In genomic region chr15:59492389-59493377, GRCh38 we compare ENCODE assay signal across 8 cellular contexts. TPM values are rescaled to one million over a fixed set of nuclear protein-coding genes. Genes with fewer than 3 reads are reported as not detected.
DNase-seq lines count a peak whose midpoint lies in the region; ATAC-seq and TF ChIP-seq lines count a peak whose summit lies in the region.

No MANE protein-coding gene starts in this region.

- TF ChIP-seq POLR2A in uterus (IDR thresholded peaks at IDR 0.05), result no peak

- no peaks in the 10 kb centered on the region for H3K36me3 Mint-ChIP-seq in activated naive CD8-positive, alpha-beta T cell treated with anti-CD3 and anti-CD28 coated beads for 36 hours
- H3K36me3 Mint-ChIP-seq in progenitor cell of endocrine pancreas (ENCODE audit: insufficient read depth), result no peaks in the 10 kb centered on the region

- no peak overlapping the region for H3K4me3 ChIP-seq in GM06990 (replicated peaks; ENCODE audit: low read depth, low read length)
- H3K4me3 ChIP-seq in cardiac muscle cell, result no peak overlapping the region
- no peak overlapping the region for H3K4me3 ChIP-seq in uterus

- H3K27ac Mint-ChIP-seq in activated naive CD8-positive, alpha-beta T cell treated with anti-CD3 and anti-CD28 coated beads for 36 hours, result no peak overlapping the region
- no peak overlapping the region for H3K27ac Mint-ChIP-seq in progenitor cell of endocrine pancreas

- H3K4me3 Mint-ChIP-seq in activated naive CD8-positive, alpha-beta T cell treated with anti-CD3 and anti-CD28 coated beads for 36 hours, result no peak overlapping the region
- H3K4me3 Mint-ChIP-seq in progenitor cell of endocrine pancreas (ENCODE audit: low read depth), result no peak overlapping the region

- H3K9me3 Mint-ChIP-seq in activated naive CD8-positive, alpha-beta T cell treated with anti-CD3 and anti-CD28 coated beads for 36 hours, result peaks cover 5% of the 10 kb centered on the region
- peaks cover 4% of the 10 kb centered on the region for H3K9me3 Mint-ChIP-seq in progenitor cell of endocrine pancreas (ENCODE audit: low read depth)

- peak; percentile 32 for DNase-seq in GM06990 (ENCODE audit: extremely low read depth, insufficient read length)
- peak; percentile 68 for DNase-seq in M059J (ENCODE audit: low read depth)
- peak; percentile 6 for DNase-seq in activated naive CD8-positive, alpha-beta T cell treated with anti-CD3 and anti-CD28 coated beads for 36 hours
- DNase-seq in cardiac muscle cell (ENCODE audit: low read depth in 1 of 2, low spot score in 1 of 2), result peak; percentile 83 to 88
- DNase-seq in progenitor cell of endocrine pancreas (ENCODE audit: low spot score, unreplicated experiment), result peak; percentile 38
- DNase-seq in uterus, result peak; percentile 62 to 66

- intact Hi-C loops in uterus (cut with DNase I; ENCODE audit: low total_unique reads), result loop anchor here (10.0 kb wide), 1 partner anchor 518 kb away; no protein-coding TSS in a partner anchor

- ATAC-seq in SK-N-SH treated with all-trans-retinoic acid at 6 μM for 48 hours (peak; percentile 99), GM21825 (IDR thresholded peaks at IDR 0.05; ENCODE audit: unreplicated experiment) (no peak)

- TF ChIP-seq CTCF in GM06990 (IDR thresholded peaks at IDR 0.05; ENCODE audit: insufficient read depth, low read length, poor library complexity, severe bottlenecking), result peak; percentile 79
- TF ChIP-seq CTCF in cardiac muscle cell (IDR thresholded peaks at IDR 0.05; ENCODE audit: low read depth, low read length), result peak; percentile 79
- peak; percentile 87 for TF ChIP-seq CTCF in progenitor cell of endocrine pancreas (IDR thresholded peaks at IDR 0.05; ENCODE audit: unreplicated experiment)
- TF ChIP-seq CTCF in uterus (IDR thresholded peaks at IDR 0.05), result peak; percentile 69 to 91 (median 80)

- H3K27ac ChIP-seq in cardiac muscle cell (no peak overlapping the region), uterus (no peak overlapping the region)

- H3K36me3 ChIP-seq in GM06990 (ENCODE audit: control insufficient read depth, insufficient read depth, low read length) (no peaks in the 10 kb centered on the region), cardiac muscle cell (no peaks in the 10 kb centered on the region), uterus (no peaks in the 10 kb centered on the region)

- peaks cover 2% of the 10 kb centered on the region for H3K4me1 Mint-ChIP-seq in activated naive CD8-positive, alpha-beta T cell treated with anti-CD3 and anti-CD28 coated beads for 36 hours
- H3K4me1 Mint-ChIP-seq in progenitor cell of endocrine pancreas (ENCODE audit: low read depth), result peaks cover 2% of the 10 kb centered on the region

- no peaks in the 10 kb centered on the region for H3K27me3 Mint-ChIP-seq in activated naive CD8-positive, alpha-beta T cell treated with anti-CD3 and anti-CD28 coated beads for 36 hours
- peaks cover 15% of the 10 kb centered on the region for H3K27me3 Mint-ChIP-seq in progenitor cell of endocrine pancreas

- H3K27me3 ChIP-seq in GM06990 (replicated peaks; ENCODE audit: control insufficient read depth, insufficient read depth, low read length), result no peaks in the 10 kb centered on the region
- H3K27me3 ChIP-seq in cardiac muscle cell, result no peaks in the 10 kb centered on the region
- no peaks in the 10 kb centered on the region for H3K27me3 ChIP-seq in uterus

- H3K9me3 ChIP-seq in cardiac muscle cell (ENCODE audit: low read depth) (no peaks in the 10 kb centered on the region), uterus (no peaks in the 10 kb centered on the region)

- H3K4me1 ChIP-seq in cardiac muscle cell (ENCODE audit: low read depth) (peaks cover 15% of the 10 kb centered on the region), uterus (no peaks in the 10 kb centered on the region)

TF ChIP-seq in SK-N-SH treated with all-trans-retinoic acid at 6 μM for 48 hours, 23 proteins besides CTCF, POLR2A, EP300 and RAD21:
- no peak for TF ChIP-seq SNAI2 (CRISPR knock-in tag; IDR thresholded peaks at IDR 0.05)
- TF ChIP-seq ISL1 (CRISPR knock-in tag; IDR thresholded peaks at IDR 0.05), result no peak
- TF ChIP-seq, protein P1, sequence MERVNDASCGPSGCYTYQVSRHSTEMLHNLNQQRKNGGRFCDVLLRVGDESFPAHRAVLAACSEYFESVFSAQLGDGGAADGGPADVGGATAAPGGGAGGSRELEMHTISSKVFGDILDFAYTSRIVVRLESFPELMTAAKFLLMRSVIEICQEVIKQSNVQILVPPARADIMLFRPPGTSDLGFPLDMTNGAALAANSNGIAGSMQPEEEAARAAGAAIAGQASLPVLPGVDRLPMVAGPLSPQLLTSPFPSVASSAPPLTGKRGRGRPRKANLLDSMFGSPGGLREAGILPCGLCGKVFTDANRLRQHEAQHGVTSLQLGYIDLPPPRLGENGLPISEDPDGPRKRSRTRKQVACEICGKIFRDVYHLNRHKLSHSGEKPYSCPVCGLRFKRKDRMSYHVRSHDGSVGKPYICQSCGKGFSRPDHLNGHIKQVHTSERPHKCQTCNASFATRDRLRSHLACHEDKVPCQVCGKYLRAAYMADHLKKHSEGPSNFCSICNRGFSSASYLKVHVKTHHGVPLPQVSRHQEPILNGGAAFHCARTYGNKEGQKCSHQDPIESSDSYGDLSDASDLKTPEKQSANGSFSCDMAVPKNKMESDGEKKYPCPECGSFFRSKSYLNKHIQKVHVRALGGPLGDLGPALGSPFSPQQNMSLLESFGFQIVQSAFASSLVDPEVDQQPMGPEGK (CRISPR knock-in tag; IDR thresholded peaks at IDR 0.05; ENCODE audit: borderline replicate concordance), result no peak
- no peak for TF ChIP-seq ARNTL (CRISPR knock-in tag; IDR thresholded peaks at IDR 0.05; ENCODE audit: borderline replicate concordance, low read depth)
- TF ChIP-seq ZFP3 (CRISPR knock-in tag; IDR thresholded peaks at IDR 0.05), result no peak
- no peak for TF ChIP-seq CSDC2 (CRISPR knock-in tag; IDR thresholded peaks at IDR 0.05)
- TF ChIP-seq ZNF8 (CRISPR knock-in tag; IDR thresholded peaks at IDR 0.05), result no peak
- no peak for TF ChIP-seq PPARA (CRISPR knock-in tag; IDR thresholded peaks at IDR 0.05; ENCODE audit: borderline replicate concordance)
- no peak for TF ChIP-seq TCF4 (CRISPR knock-in tag; IDR thresholded peaks at IDR 0.05; ENCODE audit: borderline replicate concordance)
- no peak for TF ChIP-seq BACH2 (CRISPR knock-in tag; IDR thresholded peaks at IDR 0.05; ENCODE audit: borderline replicate concordance)
- TF ChIP-seq GLIS3 (CRISPR knock-in tag; IDR thresholded peaks at IDR 0.05), result no peak
- TF ChIP-seq, protein P2, sequence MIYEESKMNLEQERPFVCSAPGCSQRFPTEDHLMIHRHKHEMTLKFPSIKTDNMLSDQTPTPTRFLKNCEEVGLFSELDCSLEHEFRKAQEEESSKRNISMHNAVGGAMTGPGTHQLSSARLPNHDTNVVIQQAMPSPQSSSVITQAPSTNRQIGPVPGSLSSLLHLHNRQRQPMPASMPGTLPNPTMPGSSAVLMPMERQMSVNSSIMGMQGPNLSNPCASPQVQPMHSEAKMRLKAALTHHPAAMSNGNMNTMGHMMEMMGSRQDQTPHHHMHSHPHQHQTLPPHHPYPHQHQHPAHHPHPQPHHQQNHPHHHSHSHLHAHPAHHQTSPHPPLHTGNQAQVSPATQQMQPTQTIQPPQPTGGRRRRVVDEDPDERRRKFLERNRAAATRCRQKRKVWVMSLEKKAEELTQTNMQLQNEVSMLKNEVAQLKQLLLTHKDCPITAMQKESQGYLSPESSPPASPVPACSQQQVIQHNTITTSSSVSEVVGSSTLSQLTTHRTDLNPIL (CRISPR knock-in tag; IDR thresholded peaks at IDR 0.05; ENCODE audit: low read depth), result no peak
- no peak for TF ChIP-seq ESRRG (CRISPR knock-in tag; IDR thresholded peaks at IDR 0.05)
- TF ChIP-seq, protein P3, sequence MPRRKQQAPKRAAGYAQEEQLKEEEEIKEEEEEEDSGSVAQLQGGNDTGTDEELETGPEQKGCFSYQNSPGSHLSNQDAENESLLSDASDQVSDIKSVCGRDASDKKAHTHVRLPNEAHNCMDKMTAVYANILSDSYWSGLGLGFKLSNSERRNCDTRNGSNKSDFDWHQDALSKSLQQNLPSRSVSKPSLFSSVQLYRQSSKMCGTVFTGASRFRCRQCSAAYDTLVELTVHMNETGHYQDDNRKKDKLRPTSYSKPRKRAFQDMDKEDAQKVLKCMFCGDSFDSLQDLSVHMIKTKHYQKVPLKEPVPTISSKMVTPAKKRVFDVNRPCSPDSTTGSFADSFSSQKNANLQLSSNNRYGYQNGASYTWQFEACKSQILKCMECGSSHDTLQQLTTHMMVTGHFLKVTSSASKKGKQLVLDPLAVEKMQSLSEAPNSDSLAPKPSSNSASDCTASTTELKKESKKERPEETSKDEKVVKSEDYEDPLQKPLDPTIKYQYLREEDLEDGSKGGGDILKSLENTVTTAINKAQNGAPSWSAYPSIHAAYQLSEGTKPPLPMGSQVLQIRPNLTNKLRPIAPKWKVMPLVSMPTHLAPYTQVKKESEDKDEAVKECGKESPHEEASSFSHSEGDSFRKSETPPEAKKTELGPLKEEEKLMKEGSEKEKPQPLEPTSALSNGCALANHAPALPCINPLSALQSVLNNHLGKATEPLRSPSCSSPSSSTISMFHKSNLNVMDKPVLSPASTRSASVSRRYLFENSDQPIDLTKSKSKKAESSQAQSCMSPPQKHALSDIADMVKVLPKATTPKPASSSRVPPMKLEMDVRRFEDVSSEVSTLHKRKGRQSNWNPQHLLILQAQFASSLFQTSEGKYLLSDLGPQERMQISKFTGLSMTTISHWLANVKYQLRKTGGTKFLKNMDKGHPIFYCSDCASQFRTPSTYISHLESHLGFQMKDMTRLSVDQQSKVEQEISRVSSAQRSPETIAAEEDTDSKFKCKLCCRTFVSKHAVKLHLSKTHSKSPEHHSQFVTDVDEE (CRISPR knock-in tag; IDR thresholded peaks at IDR 0.05), result no peak
- no peak for TF ChIP-seq ZNF565 (CRISPR knock-in tag; conservative IDR thresholded peaks at IDR 0.05; ENCODE audit: low read depth)
- TF ChIP-seq ZNF70 (CRISPR knock-in tag; IDR thresholded peaks at IDR 0.05), result no peak
- TF ChIP-seq ZFP30 (CRISPR knock-in tag; IDR thresholded peaks at IDR 0.05), result no peak
- no peak for TF ChIP-seq TOX (CRISPR knock-in tag; IDR thresholded peaks at IDR 0.05; ENCODE audit: borderline replicate concordance)
- no peak for TF ChIP-seq OSR1 (CRISPR knock-in tag; IDR thresholded peaks at IDR 0.05)

RNA-seq across cellular contexts. Expression of gene FAM81A, which starts 54.7 kb away (rescaled TPM):
- 1.1 and 3.3 TPM in 2 replicates for total RNA-seq in M059J (2014; rRNA removed; shearing (Covaris generic))
- total RNA-seq in activated naive CD8-positive, alpha-beta T cell treated with anti-CD3 and anti-CD28 coated beads for 36 hours, result 1 to 10 TPM; 1.3 to 1.6 TPM
- 1.8 and 3.2 TPM in 2 replicates for total RNA-seq in cardiac muscle cell
- 2.9 and 5.1 TPM in 2 replicates for polyA plus RNA-seq in cardiac muscle cell
- total RNA-seq in progenitor cell of endocrine pancreas, result 0.34 and 0.58 TPM in 2 replicates
- total RNA-seq in uterus, result 1 to 10 TPM in 2 of 4 donors, not detected in 2; 1.5 to 4.4 TPM

Comparison
In these comparisons a context has a peak if more than half of its experiments do, and no peak if none do; other contexts are left out.
1. DNase-seq: peak in every context shown above with its lines; median percentile 86 in cardiac muscle cell; 68 in M059J; 64 in uterus; 38 in progenitor cell of endocrine pancreas; 32 in GM06990; 6 in activated naive CD8-positive, alpha-beta T cell treated with anti-CD3 and anti-CD28 coated beads for 36 hours.